In genomic region chr17:65515959-65516948, GRCh38 we compare ENCODE assay signal across 1 cellular context.
TF ChIP-seq lines count a peak whose summit lies in the region.

No MANE protein-coding gene starts in this region.

TF ChIP-seq in HepG2, 621 proteins besides CTCF, POLR2A, EP300 and RAD21 (continued from another document and continues in another):
- TF ChIP-seq ZBTB40 (IDR thresholded peaks at IDR 0.05): no peak
- no peak for TF ChIP-seq ZBTB40 (CRISPR knock-in tag; IDR thresholded peaks at IDR 0.05)
- TF ChIP-seq EZH2 (conservative IDR thresholded peaks at IDR 0.05; ENCODE audit: low read depth, low read length): no peak
- TF ChIP-seq ZNF333 (CRISPR knock-in tag; IDR thresholded peaks at IDR 0.05; ENCODE audit: borderline replicate concordance): no peak
- no peak for TF ChIP-seq ZNF598 (CRISPR knock-in tag; IDR thresholded peaks at IDR 0.05; ENCODE audit: borderline replicate concordance)
- TF ChIP-seq ZNF563 (CRISPR knock-in tag; IDR thresholded peaks at IDR 0.05): no peak
- no peak for TF ChIP-seq TERF1 (CRISPR knock-in tag; IDR thresholded peaks at IDR 0.05)
- TF ChIP-seq ZKSCAN5 (CRISPR knock-in tag; IDR thresholded peaks at IDR 0.05): no peak
- no peak for TF ChIP-seq ZNF468 (CRISPR knock-in tag; IDR thresholded peaks at IDR 0.05)
- TF ChIP-seq, protein P1, sequence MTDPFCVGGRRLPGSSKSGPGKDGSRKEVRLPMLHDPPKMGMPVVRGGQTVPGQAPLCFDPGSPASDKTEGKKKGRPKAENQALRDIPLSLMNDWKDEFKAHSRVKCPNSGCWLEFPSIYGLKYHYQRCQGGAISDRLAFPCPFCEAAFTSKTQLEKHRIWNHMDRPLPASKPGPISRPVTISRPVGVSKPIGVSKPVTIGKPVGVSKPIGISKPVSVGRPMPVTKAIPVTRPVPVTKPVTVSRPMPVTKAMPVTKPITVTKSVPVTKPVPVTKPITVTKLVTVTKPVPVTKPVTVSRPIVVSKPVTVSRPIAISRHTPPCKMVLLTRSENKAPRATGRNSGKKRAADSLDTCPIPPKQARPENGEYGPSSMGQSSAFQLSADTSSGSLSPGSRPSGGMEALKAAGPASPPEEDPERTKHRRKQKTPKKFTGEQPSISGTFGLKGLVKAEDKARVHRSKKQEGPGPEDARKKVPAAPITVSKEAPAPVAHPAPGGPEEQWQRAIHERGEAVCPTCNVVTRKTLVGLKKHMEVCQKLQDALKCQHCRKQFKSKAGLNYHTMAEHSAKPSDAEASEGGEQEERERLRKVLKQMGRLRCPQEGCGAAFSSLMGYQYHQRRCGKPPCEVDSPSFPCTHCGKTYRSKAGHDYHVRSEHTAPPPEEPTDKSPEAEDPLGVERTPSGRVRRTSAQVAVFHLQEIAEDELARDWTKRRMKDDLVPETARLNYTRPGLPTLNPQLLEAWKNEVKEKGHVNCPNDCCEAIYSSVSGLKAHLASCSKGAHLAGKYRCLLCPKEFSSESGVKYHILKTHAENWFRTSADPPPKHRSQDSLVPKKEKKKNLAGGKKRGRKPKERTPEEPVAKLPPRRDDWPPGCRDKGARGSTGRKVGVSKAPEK (CRISPR knock-in tag; IDR thresholded peaks at IDR 0.05; ENCODE audit: borderline replicate concordance): no peak
- TF ChIP-seq, protein P2, sequence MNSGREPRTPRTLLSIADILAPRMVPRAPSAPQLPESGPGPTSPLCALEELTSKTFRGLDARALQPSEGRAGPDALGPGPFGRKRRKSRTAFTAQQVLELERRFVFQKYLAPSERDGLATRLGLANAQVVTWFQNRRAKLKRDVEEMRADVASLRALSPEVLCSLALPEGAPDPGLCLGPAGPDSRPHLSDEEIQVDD (CRISPR knock-in tag; IDR thresholded peaks at IDR 0.05; ENCODE audit: borderline replicate concordance): no peak
- TF ChIP-seq TCF7L2 (IDR thresholded peaks at IDR 0.05; ENCODE audit: low read depth, low read length): peak; percentile 57; the same call in 1 of the 2 replicates
- TF ChIP-seq, protein P3, sequence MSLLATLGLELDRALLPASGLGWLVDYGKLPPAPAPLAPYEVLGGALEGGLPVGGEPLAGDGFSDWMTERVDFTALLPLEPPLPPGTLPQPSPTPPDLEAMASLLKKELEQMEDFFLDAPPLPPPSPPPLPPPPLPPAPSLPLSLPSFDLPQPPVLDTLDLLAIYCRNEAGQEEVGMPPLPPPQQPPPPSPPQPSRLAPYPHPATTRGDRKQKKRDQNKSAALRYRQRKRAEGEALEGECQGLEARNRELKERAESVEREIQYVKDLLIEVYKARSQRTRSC (CRISPR knock-in tag; IDR thresholded peaks at IDR 0.05; ENCODE audit: low read depth): no peak
- TF ChIP-seq SRF (IDR thresholded peaks at IDR 0.05; ENCODE audit: low read depth, low read length): no peak
- TF ChIP-seq ZNF766 (CRISPR knock-in tag; IDR thresholded peaks at IDR 0.05; ENCODE audit: borderline replicate concordance): no peak
- TF ChIP-seq ZNF567 (CRISPR knock-in tag; IDR thresholded peaks at IDR 0.05; ENCODE audit: borderline replicate concordance): no peak
- TF ChIP-seq GTF2F1 (IDR thresholded peaks at IDR 0.05; ENCODE audit: low read length): no peak
- TF ChIP-seq DMAP1 (CRISPR knock-in tag; IDR thresholded peaks at IDR 0.05): no peak
- no peak for TF ChIP-seq SNAI1 (CRISPR knock-in tag; IDR thresholded peaks at IDR 0.05; ENCODE audit: borderline replicate concordance)
- no peak for TF ChIP-seq SMAD9 (CRISPR knock-in tag; IDR thresholded peaks at IDR 0.05)
- no peak for TF ChIP-seq GZF1 (CRISPR knock-in tag; IDR thresholded peaks at IDR 0.05)
- peak; percentile 58; the same call in 1 of the 2 replicates for TF ChIP-seq KDM6A (CRISPR knock-in tag; IDR thresholded peaks at IDR 0.05; ENCODE audit: low read depth)
- TF ChIP-seq PRPF4 (IDR thresholded peaks at IDR 0.05; ENCODE audit: low read depth, low read length, poor library complexity, severe bottlenecking): no peak
- no peak for TF ChIP-seq TMF1 (CRISPR knock-in tag; IDR thresholded peaks at IDR 0.05; ENCODE audit: low read depth)
- TF ChIP-seq ATRX (CRISPR knock-in tag; IDR thresholded peaks at IDR 0.05; ENCODE audit: borderline replicate concordance): no peak
- TF ChIP-seq JDP2 (CRISPR knock-in tag; IDR thresholded peaks at IDR 0.05; ENCODE audit: borderline replicate concordance): no peak
- no peak for TF ChIP-seq XBP1 (CRISPR knock-in tag; IDR thresholded peaks at IDR 0.05)
- TF ChIP-seq HINFP (CRISPR knock-in tag; IDR thresholded peaks at IDR 0.05; ENCODE audit: low read depth): no peak
- TF ChIP-seq CCDC6 (CRISPR knock-in tag; IDR thresholded peaks at IDR 0.05): no peak
- no peak for TF ChIP-seq ZNF512 (CRISPR knock-in tag; IDR thresholded peaks at IDR 0.05)
- no peak for TF ChIP-seq KLF12 (CRISPR knock-in tag; IDR thresholded peaks at IDR 0.05; ENCODE audit: borderline replicate concordance)
- no peak for TF ChIP-seq ZNF282 (IDR thresholded peaks at IDR 0.05; ENCODE audit: partially characterized antibody)
- TF ChIP-seq HOXD1 (CRISPR knock-in tag; IDR thresholded peaks at IDR 0.05): no peak
- no peak for TF ChIP-seq GABPB1 (CRISPR knock-in tag; IDR thresholded peaks at IDR 0.05)
- no peak for TF ChIP-seq DNMT3B (CRISPR knock-in tag; conservative IDR thresholded peaks at IDR 0.05)
- TF ChIP-seq CREB3 (CRISPR knock-in tag; IDR thresholded peaks at IDR 0.05): no peak
- TF ChIP-seq NFYC (CRISPR knock-in tag; IDR thresholded peaks at IDR 0.05): no peak
- no peak for TF ChIP-seq BRD4 (CRISPR knock-in tag; IDR thresholded peaks at IDR 0.05)
- no peak for TF ChIP-seq CBFB (CRISPR knock-in tag; IDR thresholded peaks at IDR 0.05)
- TF ChIP-seq ZNF431 (CRISPR knock-in tag; IDR thresholded peaks at IDR 0.05; ENCODE audit: borderline replicate concordance, low read depth): no peak
- no peak for TF ChIP-seq NRL (CRISPR knock-in tag; IDR thresholded peaks at IDR 0.05; ENCODE audit: borderline replicate concordance)
- TF ChIP-seq ZNF256 (CRISPR knock-in tag; conservative IDR thresholded peaks at IDR 0.05): no peak
- TF ChIP-seq KDM5B (CRISPR knock-in tag; IDR thresholded peaks at IDR 0.05; ENCODE audit: borderline replicate concordance): no peak
- no peak for TF ChIP-seq ZFP82 (CRISPR knock-in tag; IDR thresholded peaks at IDR 0.05; ENCODE audit: borderline replicate concordance)
- TF ChIP-seq ZBTB43 (CRISPR knock-in tag; conservative IDR thresholded peaks at IDR 0.05): peak; percentile 84; the same call in 1 of the 2 replicates
- TF ChIP-seq TBP (CRISPR knock-in tag; IDR thresholded peaks at IDR 0.05): no peak
- TF ChIP-seq POLR2AphosphoS2 (IDR thresholded peaks at IDR 0.05; ENCODE audit: low read depth, low read length): no peak
- TF ChIP-seq SOX6 (IDR thresholded peaks at IDR 0.05): no peak
- peak; percentile 43 for TF ChIP-seq SOX6 (CRISPR knock-in tag; IDR thresholded peaks at IDR 0.05)
